ENCODE assay signal across 21 cellular contexts in genomic region chr17:63354251-63354650, GRCh38.
DNase-seq lines count a peak whose midpoint lies in the region; ATAC-seq and TF ChIP-seq lines count a peak whose summit lies in the region.
"Had no signal": no experiment of that assay in that cellular context is flagged by ENCODE, and none has a peak within 500 bp of the region (broad histone marks: within the 10 kb centered on the region; RNA-seq: fewer than 3 reads in every experiment).

No MANE protein-coding gene starts in this region.

- ATAC-seq in HG03280 (IDR thresholded peaks at IDR 0.05; ENCODE audit: unreplicated experiment) = no peak

- H3K79me2 ChIP-seq in ACC112 (ENCODE audit: control insufficient read depth, insufficient read depth, low read length, unreplicated experiment) = no peaks in the 10 kb centered on the region

- no peak for TF ChIP-seq CTCF in fibroblast of mammary gland (conservative IDR thresholded peaks at IDR 0.05; ENCODE audit: control insufficient read depth, insufficient read depth, low read depth, low read length)

- H3K27ac ChIP-seq in ACC112 (ENCODE audit: low read depth, low read length) = peak overlapping the region; percentile 84
- H3K27ac ChIP-seq: BLaER1, GM23248 had no signal

- H3K27me3 ChIP-seq in ACC112 (ENCODE audit: insufficient read depth, low read length) (no peaks in the 10 kb centered on the region), adipocyte (replicated peaks; ENCODE audit: control insufficient read depth, insufficient read depth, low read length) (no peaks in the 10 kb centered on the region)
- H3K27me3 ChIP-seq: BLaER1, MG63 had no signal

- H3K36me3 ChIP-seq in ACC112 (ENCODE audit: insufficient read depth, low read length) (peaks cover 39% of the 10 kb centered on the region), adipocyte (ENCODE audit: control insufficient read depth, insufficient read depth, low read length, severe bottlenecking) (peaks cover 10% of the 10 kb centered on the region)

- H3K4me3 ChIP-seq in ACC112 (ENCODE audit: low read depth, low read length) (no peak overlapping the region), adipocyte (ENCODE audit: low read length) (no peak overlapping the region), fibroblast of mammary gland (ENCODE audit: control insufficient read depth, low read depth, low read length) (no peak overlapping the region)
- H3K4me3 ChIP-seq: BLaER1, GM23248, MG63 had no signal

- H2AFZ ChIP-seq in ACC112 (ENCODE audit: low read length, unreplicated experiment) = no peak overlapping the region
- H2AFZ ChIP-seq: GM23248 had no signal

- peak overlapping the region; percentile 36 for H3K9ac ChIP-seq in adipocyte (ENCODE audit: low read length)
- H3K9ac ChIP-seq: BLaER1, GM23248 had no signal

- H3K9me3 ChIP-seq in adipocyte (ENCODE audit: control insufficient read depth, low read length) = no peaks in the 10 kb centered on the region
- H3K9me3 ChIP-seq: BLaER1, MG63 had no signal

- H3K4me1 ChIP-seq in ACC112 (ENCODE audit: control insufficient read depth, insufficient read depth, low read length, unreplicated experiment) (peaks cover 70% of the 10 kb centered on the region), adipocyte (ENCODE audit: control insufficient read depth, insufficient read depth, low read length) (peaks cover 58% of the 10 kb centered on the region)

- peak; percentile 27 for DNase-seq in adipocyte (ENCODE audit: low read depth)
- DNase-seq in fibroblast of mammary gland (ENCODE audit: low read depth) = peak; percentile 33
- peak; percentile 26 for DNase-seq in iris pigment epithelial cell (ENCODE audit: low read depth)
- DNase-seq in activated gamma-delta T cell treated with Interleukin-2 at 50 U/mL for 16 hours = no peak
- no peak for DNase-seq in cerebellum (ENCODE audit: low spot score)
- DNase-seq: CD4-positive, CD25-positive, alpha-beta regulatory T cell; DMS153; DND-41; GM23248; H7; KBM-7; MG63; NCI-H1105 treated with DMSO at 0.1 percent for 48 hours; NCI-H2029; NCI-H446; NCI-H524 treated with DMSO at 0.1 percent for 48 hours; NCI-H774; SIG-M5 had no signal

Comparison
In these comparisons a context has a peak if more than half of its experiments do, and no peak if none do; other contexts are left out.
1. DNase-seq: peak in adipocyte (single experiment), fibroblast of mammary gland (single experiment) and iris pigment epithelial cell (single experiment); none in activated gamma-delta T cell treated with Interleukin-2 at 50 U/mL for 16 hours (single experiment) and cerebellum (single experiment).